8 cellular contexts compared by ENCODE assay signal in the genomic region with DNA sequence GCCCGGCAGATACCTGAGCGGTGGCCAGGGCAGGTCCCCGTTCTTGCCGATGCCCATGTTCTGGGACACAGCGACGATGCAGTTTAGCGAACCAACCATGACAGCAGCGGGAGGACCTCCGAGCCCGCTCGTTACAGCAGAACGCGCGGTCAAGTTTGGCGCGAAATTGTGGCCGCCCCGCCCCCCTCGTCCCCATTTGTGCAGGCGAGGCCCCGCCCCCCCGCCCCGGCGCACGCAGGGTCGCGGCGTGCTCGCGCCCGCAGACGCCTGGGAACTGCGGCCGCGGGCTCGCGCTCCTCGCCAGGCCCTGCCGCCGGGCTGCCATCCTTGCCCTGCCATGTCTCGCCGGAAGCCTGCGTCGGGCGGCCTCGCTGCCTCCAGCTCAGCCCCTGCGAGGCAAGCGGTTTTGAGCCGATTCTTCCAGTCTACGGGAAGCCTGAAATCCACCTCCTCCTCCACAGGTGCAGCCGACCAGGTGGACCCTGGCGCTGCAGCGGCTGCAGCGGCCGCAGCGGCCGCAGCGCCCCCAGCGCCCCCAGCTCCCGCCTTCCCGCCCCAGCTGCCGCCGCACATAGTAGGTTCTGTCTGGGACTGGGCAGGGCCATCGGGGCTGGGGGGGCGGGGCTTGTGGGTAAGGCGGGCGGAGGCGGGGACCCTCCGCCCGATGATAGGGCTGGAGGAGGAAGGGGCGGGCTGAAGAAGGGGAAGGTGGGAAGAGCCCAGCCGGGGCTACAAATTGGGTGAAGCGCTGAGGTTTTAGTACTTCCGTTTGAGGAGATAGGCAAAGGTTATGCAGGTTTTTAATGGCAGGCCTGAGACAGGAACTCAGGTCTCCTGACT. TPM values are rescaled to one million over a fixed set of nuclear protein-coding genes. Genes with fewer than 3 reads are reported as not detected.
DNase-seq lines count a peak whose midpoint lies in the region; ATAC-seq, FAIRE-seq and TF ChIP-seq lines count a peak whose summit lies in the region.

A gene (minus strand): TSS at position 593 of the 840 bp plus-strand sequence. CDS start 494 bp downstream, at position 99.
A gene (plus strand): TSS at position 262 of the 840 bp plus-strand sequence. CDS start 76 bp downstream, at position 338.

- peak; percentile 90 for TF ChIP-seq POLR2A in GM12892 (IDR thresholded peaks at IDR 0.05; ENCODE audit: low read depth, low read length)

- DNase-seq in GM12892 (ENCODE audit: insufficient read length) (peak; percentile 80), NCI-H187 treated with DMSO at 0.1 percent for 48 hours (lab: John Stamatoyannopoulos, UW) (peak; percentile 51), T-helper 2 cell (peak; percentile 78 to 98 (median 82)), anterior cingulate cortex (lab: John Stamatoyannopoulos, UW) (peak; percentile 38 to 92 (median 82)), right cardiac atrium (peak; percentile 87 to 96 (median 96)), psoas muscle (peak; percentile 88 to 93)

- ATAC-seq in HG02885 (IDR thresholded peaks at IDR 0.05; ENCODE audit: poor library complexity, unreplicated experiment): peak; percentile 36
- ATAC-seq in right cardiac atrium: peak; percentile 68 to 87
- peak; percentile 56 to 95 (median 84) for ATAC-seq in psoas muscle

- H3K36me3 ChIP-seq in psoas muscle (ENCODE audit: insufficient read depth in 1 of 2, low read depth in 1 of 2): peaks cover 0 to 35% of the 10 kb centered on the region in 2 donors
- H3K36me3 ChIP-seq in urinary bladder (ENCODE audit: insufficient read depth): peaks cover 2% of the 10 kb centered on the region

- under 1% methylated on average over 74 of the region's 74 CpGs for WGBS in right cardiac atrium
- 0 to 1% (median 1%) methylated on average over 30 to 74 of the region's 74 CpGs for WGBS in psoas muscle, 3 donors
- WGBS in urinary bladder: under 1% methylated on average over 74 of the region's 74 CpGs

- H3K4me3 ChIP-seq in right cardiac atrium (ENCODE audit: low read length) (peak within 1 kb of the TSS; percentile 87), psoas muscle (peak within 1 kb of the TSS; percentile 96), urinary bladder (ENCODE audit: low read depth, low read length) (peak within 1 kb of the TSS; percentile 89)

- H3K9me3 ChIP-seq in right cardiac atrium (ENCODE audit: control insufficient read depth, low read length): no peaks in the 10 kb centered on the region
- no peaks in the 10 kb centered on the region for H3K9me3 ChIP-seq in psoas muscle

- H3K27ac ChIP-seq in right cardiac atrium (ENCODE audit: low read length) (peak within 1 kb of the TSS; percentile 99), psoas muscle (peak within 1 kb of the TSS; percentile 94), urinary bladder (ENCODE audit: low read depth) (peak within 1 kb of the TSS; percentile 86)

- H3K4me1 ChIP-seq in right cardiac atrium (ENCODE audit: control insufficient read depth, insufficient read depth, low read length) (peaks cover 4% of the 10 kb centered on the region), psoas muscle (peaks cover 11% of the 10 kb centered on the region), urinary bladder (ENCODE audit: insufficient read depth) (peaks cover 3% of the 10 kb centered on the region)

- no peak for TF ChIP-seq CTCF in psoas muscle (IDR thresholded peaks at IDR 0.05)

- no peaks in the 10 kb centered on the region for H3K27me3 ChIP-seq in right cardiac atrium (ENCODE audit: control insufficient read depth, insufficient read depth)
- H3K27me3 ChIP-seq in psoas muscle (ENCODE audit: insufficient read depth in 3 of 3, low read length in 2 of 3): no peaks in the 10 kb centered on the region

- intact Hi-C loops in right cardiac atrium (cut with DNase I) (no loop called here), psoas muscle (cut with DNase I) (loop anchor here (5.0 kb wide), 1 partner anchor 167 kb away; a partner anchor contains a TSS)

- FAIRE-seq in GM12892 (lab: Jason Lieb, UNC): peak; percentile 93

RNA-seq across cellular contexts. Expression of the first gene that starts in this region (rescaled TPM):
- polyA plus RNA-seq in GM12892 (2012; ENCODE audit: missing spikeins): 59.6 TPM
- total RNA-seq in right cardiac atrium (10 to 100 TPM in 2 of 4 donors, 1 to 10 TPM in 2; 4.3 to 14.9 (median 10.8) TPM), psoas muscle (10 to 100 TPM in 3 of 4 donors, 1 to 10 TPM in 1; 4.4 to 13.2 (median 12.0) TPM), urinary bladder (30.5 TPM)
- polyA plus RNA-seq in right cardiac atrium (8.7 TPM), psoas muscle (10 to 100 TPM in 1 of 3 donors, 1 to 10 TPM in 2; 5.2 to 26.3 (median 6.0) TPM), urinary bladder (11.3 TPM)

RNA-seq across cellular contexts. Expression of the second gene that starts in this region (rescaled TPM):
- 9.1 TPM for polyA plus RNA-seq in GM12892 (2012; ENCODE audit: missing spikeins)
- total RNA-seq in right cardiac atrium (10 to 100 TPM in 3 of 4 donors, 1 to 10 TPM in 1; 9.9 to 12.4 (median 10.5) TPM), psoas muscle (10 to 100 TPM in 3 of 4 donors, 1 to 10 TPM in 1; 5.2 to 12.6 (median 10.7) TPM), urinary bladder (33.8 TPM)
- polyA plus RNA-seq in right cardiac atrium (4.2 TPM), psoas muscle (1 to 10 TPM; 2.8 to 5.8 (median 3.9) TPM), urinary bladder (5.5 TPM)

Comparison
In these comparisons a context has a peak if more than half of its experiments do, and no peak if none do; other contexts are left out.
1. Peak in every context shown above with its lines: DNase-seq, ATAC-seq, H3K4me3 ChIP-seq and H3K27ac ChIP-seq.
2. intact Hi-C loops: an anchor here in psoas muscle (5.0 kb wide); none called in right cardiac atrium.